Comparison of ENCODE assay signal across 20 cellular contexts in the genomic region with DNA sequence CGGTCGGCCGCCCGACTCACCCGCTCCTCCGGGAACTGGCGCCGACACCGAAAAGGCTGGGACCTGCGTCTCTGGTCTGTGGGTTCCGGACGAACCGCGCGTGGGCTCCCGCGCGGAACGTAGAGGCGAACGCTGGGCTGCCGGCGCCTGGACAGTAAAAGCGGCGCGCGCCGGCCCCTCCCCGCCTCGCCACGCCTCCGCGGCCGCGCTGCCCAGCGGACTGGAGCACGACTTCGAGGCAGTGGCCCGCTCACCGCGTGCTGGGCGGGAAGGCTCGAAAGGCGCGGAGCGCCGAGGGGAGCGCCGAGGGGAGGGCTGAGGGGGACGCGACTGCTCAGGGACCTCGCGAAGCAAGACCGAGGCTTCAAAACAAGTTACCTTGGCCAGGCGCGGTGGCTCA. TPM values are rescaled to one million over a fixed set of nuclear protein-coding genes. Genes with fewer than 3 reads are reported as not detected.
DNase-seq lines count a peak whose midpoint lies in the region; ATAC-seq, FAIRE-seq and TF ChIP-seq lines count a peak whose summit lies in the region.
"Had no signal": no experiment of that assay in that cellular context is flagged by ENCODE, and none has a peak within 500 bp of the region (broad histone marks: within the 10 kb centered on the region; RNA-seq: fewer than 3 reads in every experiment).

A gene with protein sequence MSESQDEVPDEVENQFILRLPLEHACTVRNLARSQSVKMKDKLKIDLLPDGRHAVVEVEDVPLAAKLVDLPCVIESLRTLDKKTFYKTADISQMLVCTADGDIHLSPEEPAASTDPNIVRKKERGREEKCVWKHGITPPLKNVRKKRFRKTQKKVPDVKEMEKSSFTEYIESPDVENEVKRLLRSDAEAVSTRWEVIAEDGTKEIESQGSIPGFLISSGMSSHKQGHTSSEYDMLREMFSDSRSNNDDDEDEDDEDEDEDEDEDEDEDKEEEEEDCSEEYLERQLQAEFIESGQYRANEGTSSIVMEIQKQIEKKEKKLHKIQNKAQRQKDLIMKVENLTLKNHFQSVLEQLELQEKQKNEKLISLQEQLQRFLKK (minus strand): TSS at position 131 of the 400 bp plus-strand sequence. CDS start 3,791 bp downstream, outside the sequence.

- BruUV-seq in A673 (replicated peaks; lab: Mats Ljungman, UMichigan) = no TSS peak

- H3K27ac Mint-ChIP-seq in WTC11 = no peak within 1 kb of the TSS
- H3K27ac Mint-ChIP-seq: activated CD4-positive, alpha-beta memory T cell treated with anti-CD3 and anti-CD28 coated beads for 36 hours; CD8-positive, alpha-beta T cell; dendritic cell treated with granulocyte-macrophage colony-stimulating factor and Interleukin-4, amounts not matched to agents 40 ng/mL and 50 ng/mL, for 4 days had no signal

- CTCF ChIA-PET in A673 (lab: Charles Lee) (no interaction called here), WTC11 (lab: Charles Lee) (no interaction called here)

- 58% methylated on average over 37 of the region's 56 CpGs for WGBS in suprapubic skin
- 57% methylated on average over 3 of the region's 56 CpGs; no CpG with 5 or more reads in 1 of the 2 donors for WGBS in esophagus squamous epithelium, 2 donors

- H3K36me3 ChIP-seq in bronchial epithelial cell (ENCODE audit: control insufficient read depth, insufficient read depth, low read length) (no peaks in the 10 kb centered on the region), suprapubic skin (no peaks in the 10 kb centered on the region), A673 (ENCODE audit: insufficient read depth, low read length, poor library complexity, severe bottlenecking) (no peaks in the 10 kb centered on the region), esophagus squamous epithelium (no peaks in the 10 kb centered on the region)

- H3K36me3 Mint-ChIP-seq in WTC11 = peaks cover 2% of the 10 kb centered on the region; the same call in 1 of the 2 replicates
- H3K36me3 Mint-ChIP-seq: activated CD4-positive, alpha-beta memory T cell treated with anti-CD3 and anti-CD28 coated beads for 36 hours; CD8-positive, alpha-beta T cell had no signal

- no peak for TF ChIP-seq CTCF in bronchial epithelial cell (IDR thresholded peaks at IDR 0.05; ENCODE audit: insufficient read depth, low read length, severe bottlenecking)
- no peak for TF ChIP-seq CTCF in suprapubic skin (IDR thresholded peaks at IDR 0.05)
- no peak for TF ChIP-seq CTCF in A673 (conservative IDR thresholded peaks at IDR 0.05; ENCODE audit: low read depth, low read length)
- TF ChIP-seq CTCF in esophagus squamous epithelium (IDR thresholded peaks at IDR 0.05) = no peak
- no peak for TF ChIP-seq CTCF in WTC11 (IDR thresholded peaks at IDR 0.05)

- peak in 2 of 3 experiments; percentile 58 to 60 for DNase-seq in NCI-H1417 (lab: John Stamatoyannopoulos, UW)
- no peak for DNase-seq in NCI-H1417 treated with DMSO at 0.1 percent for 48 hours (lab: John Stamatoyannopoulos, UW)
- no peak for DNase-seq in bronchial epithelial cell (ENCODE audit: low read depth)
- peak; percentile 10 for DNase-seq in iPS-NIHi11 (ENCODE audit: low spot score)
- DNase-seq in suprapubic skin (ENCODE audit: low spot score in 2 of 2) = no peak
- no peak for DNase-seq in A673 (ENCODE audit: low spot score)
- DNase-seq in esophagus squamous epithelium (lab: John Stamatoyannopoulos, UW) = no peak
- DNase-seq in WTC11 (ENCODE audit: low spot score) = no peak
- DNase-seq: activated CD4-positive, alpha-beta memory T cell treated with anti-CD3 and anti-CD28 coated beads for 36 hours; amniotic stem cell; CD8-positive, alpha-beta T cell; Kasumi-1; NCI-H1930; NCI-H524 treated with DMSO at 0.1 percent for 48 hours; stimulated activated naive CD8-positive, alpha-beta T cell treated with anti-CD3 and anti-CD28 coated beads, Interleukin-15, Interleukin-2, amounts not matched to agents 100 U/mL and 50 U/mL, for 24 hours had no signal

- H3K4me1 Mint-ChIP-seq in WTC11 = no peaks in the 10 kb centered on the region

- TF ChIP-seq POLR2A in suprapubic skin (IDR thresholded peaks at IDR 0.05) (no peak), esophagus squamous epithelium (IDR thresholded peaks at IDR 0.05) (no peak)

- H3K4me3 Mint-ChIP-seq in WTC11 = no peak within 1 kb of the TSS
- H3K4me3 Mint-ChIP-seq: activated CD4-positive, alpha-beta memory T cell treated with anti-CD3 and anti-CD28 coated beads for 36 hours; CD8-positive, alpha-beta T cell; dendritic cell treated with granulocyte-macrophage colony-stimulating factor and Interleukin-4, amounts not matched to agents 40 ng/mL and 50 ng/mL, for 4 days had no signal

- no peak for ATAC-seq in WTC11
- ATAC-seq: CD8-positive, alpha-beta T cell; stimulated activated naive CD8-positive, alpha-beta T cell treated with anti-CD3 and anti-CD28 coated beads, Interleukin-15, Interleukin-2, amounts not matched to agents 100 U/mL and 50 U/mL, for 24 hours had no signal

- H3K27me3 Mint-ChIP-seq in WTC11 (ENCODE audit: low read depth) = peaks cover 27% of the 10 kb centered on the region

- intact Hi-C loops in A673 (cut with micrococcal nuclease; ENCODE audit: unreplicated experiment) (no loop called here), esophagus squamous epithelium (cut with DNase I) (no loop called here)

- H3K27ac ChIP-seq in suprapubic skin (no peak within 1 kb of the TSS), A673 (ENCODE audit: low read depth, low read length, poor library complexity, severe bottlenecking) (no peak within 1 kb of the TSS), esophagus squamous epithelium (no peak within 1 kb of the TSS)
- H3K27ac ChIP-seq: 22Rv1 had no signal

- H3K27me3 ChIP-seq in bronchial epithelial cell (ENCODE audit: control insufficient read depth, insufficient read depth, low read length) = no peaks in the 10 kb centered on the region
- no peaks in the 10 kb centered on the region for H3K27me3 ChIP-seq in suprapubic skin
- no peaks in the 10 kb centered on the region for H3K27me3 ChIP-seq in A673 (replicated peaks; ENCODE audit: insufficient read depth, low read depth, low read length, poor library complexity)
- peaks cover 0 to 11% (median 0%) of the 10 kb centered on the region in 4 donors for H3K27me3 ChIP-seq in esophagus squamous epithelium

- FAIRE-seq in bronchial epithelial cell (lab: Jason Lieb, UNC) = no peak
- FAIRE-seq: GM12891, TTC549 had no signal

- H3K4me3 ChIP-seq in bronchial epithelial cell (ENCODE audit: low read depth, low read length) = peak within 1 kb of the TSS; percentile 1
- peak within 1 kb of the TSS; percentile 38 for H3K4me3 ChIP-seq in suprapubic skin
- H3K4me3 ChIP-seq in A673 (ENCODE audit: low read depth, low read length, poor library complexity, severe bottlenecking) = no peak within 1 kb of the TSS
- H3K4me3 ChIP-seq in esophagus squamous epithelium = peak within 1 kb of the TSS in 2 of 4 donors; percentile 34 to 53

- H3K4me1 ChIP-seq in suprapubic skin (peaks cover 8% of the 10 kb centered on the region), A673 (ENCODE audit: insufficient read depth, low read length, poor library complexity, severe bottlenecking) (no peaks in the 10 kb centered on the region), esophagus squamous epithelium (peaks cover 0 to 8% (median 0%) of the 10 kb centered on the region in 3 donors)

- TF ChIP-seq EP300 in suprapubic skin (IDR thresholded peaks at IDR 0.05) = no peak

- peaks cover 3% of the 10 kb centered on the region; the same call in 1 of the 2 replicates for H3K9me3 Mint-ChIP-seq in WTC11
- H3K9me3 Mint-ChIP-seq: activated CD4-positive, alpha-beta memory T cell treated with anti-CD3 and anti-CD28 coated beads for 36 hours; CD8-positive, alpha-beta T cell; dendritic cell treated with granulocyte-macrophage colony-stimulating factor and Interleukin-4, amounts not matched to agents 40 ng/mL and 50 ng/mL, for 4 days had no signal

- no peaks in the 10 kb centered on the region for H3K9me3 ChIP-seq in suprapubic skin
- H3K9me3 ChIP-seq in A673 (ENCODE audit: low read depth, low read length, poor library complexity, severe bottlenecking) = no peaks in the 10 kb centered on the region
- H3K9me3 ChIP-seq in esophagus squamous epithelium = no peaks in the 10 kb centered on the region

- POLR2A ChIA-PET in A673 (lab: Charles Lee; ENCODE audit: low non-redundant PET) = no interaction called here
- POLR2A ChIA-PET in WTC11 (lab: Charles Lee) = no interaction called here

TF ChIP-seq in WTC11, 78 proteins besides CTCF, POLR2A, EP300 and RAD21 (continues in another document):
- TF ChIP-seq, protein P1, sequence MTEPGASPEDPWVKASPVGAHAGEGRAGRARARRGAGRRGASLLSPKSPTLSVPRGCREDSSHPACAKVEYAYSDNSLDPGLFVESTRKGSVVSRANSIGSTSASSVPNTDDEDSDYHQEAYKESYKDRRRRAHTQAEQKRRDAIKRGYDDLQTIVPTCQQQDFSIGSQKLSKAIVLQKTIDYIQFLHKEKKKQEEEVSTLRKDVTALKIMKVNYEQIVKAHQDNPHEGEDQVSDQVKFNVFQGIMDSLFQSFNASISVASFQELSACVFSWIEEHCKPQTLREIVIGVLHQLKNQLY (CRISPR knock-in tag; IDR thresholded peaks at IDR 0.05) = no peak
- TF ChIP-seq ZNF396 (CRISPR knock-in tag; IDR thresholded peaks at IDR 0.05; ENCODE audit: borderline replicate concordance) (no peak), ZNF671 (CRISPR knock-in tag; IDR thresholded peaks at IDR 0.05) (no peak), ESRRA (CRISPR knock-in tag; IDR thresholded peaks at IDR 0.05; ENCODE audit: borderline replicate concordance) (no peak)
- TF ChIP-seq, protein P2, sequence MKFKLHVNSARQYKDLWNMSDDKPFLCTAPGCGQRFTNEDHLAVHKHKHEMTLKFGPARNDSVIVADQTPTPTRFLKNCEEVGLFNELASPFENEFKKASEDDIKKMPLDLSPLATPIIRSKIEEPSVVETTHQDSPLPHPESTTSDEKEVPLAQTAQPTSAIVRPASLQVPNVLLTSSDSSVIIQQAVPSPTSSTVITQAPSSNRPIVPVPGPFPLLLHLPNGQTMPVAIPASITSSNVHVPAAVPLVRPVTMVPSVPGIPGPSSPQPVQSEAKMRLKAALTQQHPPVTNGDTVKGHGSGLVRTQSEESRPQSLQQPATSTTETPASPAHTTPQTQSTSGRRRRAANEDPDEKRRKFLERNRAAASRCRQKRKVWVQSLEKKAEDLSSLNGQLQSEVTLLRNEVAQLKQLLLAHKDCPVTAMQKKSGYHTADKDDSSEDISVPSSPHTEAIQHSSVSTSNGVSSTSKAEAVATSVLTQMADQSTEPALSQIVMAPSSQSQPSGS (CRISPR knock-in tag; IDR thresholded peaks at IDR 0.05; ENCODE audit: borderline replicate concordance, low read depth) = no peak

RNA-seq across cellular contexts. Expression of the gene that starts here (rescaled TPM):
- total RNA-seq in bronchial epithelial cell (under 0.01 TPM in 1 of 2 replicates, not detected in the other), suprapubic skin (1 to 10 TPM in 2 of 4 donors, under 1 TPM in 2; 0.34 to 1.9 (median 1.1) TPM), A673 (2021) (0.70 and 0.88 TPM in 2 replicates), esophagus squamous epithelium (under 1 TPM in 1 of 4 donors, not detected in 3; 0.44 TPM), WTC11 (2021) (0.11 to 0.17 TPM in 2 of 3 replicates, not detected in the other)
- total RNA-seq: activated CD4-positive, alpha-beta memory T cell treated with anti-CD3 and anti-CD28 coated beads for 36 hours; CD8-positive, alpha-beta T cell; OCI-LY7 had no signal

Comparison
In these comparisons a context has a peak if more than half of its experiments do, and no peak if none do; other contexts are left out.
1. DNase-seq: peak in NCI-H1417 (2 of 3) and iPS-NIHi11 (single experiment); none in NCI-H1417 treated with DMSO at 0.1 percent for 48 hours (single experiment), bronchial epithelial cell (single experiment), suprapubic skin (0 of 2), A673 (single experiment), esophagus squamous epithelium (single experiment) and WTC11 (single experiment).